9 cellular contexts compared by ENCODE assay signal in the genomic region with DNA sequence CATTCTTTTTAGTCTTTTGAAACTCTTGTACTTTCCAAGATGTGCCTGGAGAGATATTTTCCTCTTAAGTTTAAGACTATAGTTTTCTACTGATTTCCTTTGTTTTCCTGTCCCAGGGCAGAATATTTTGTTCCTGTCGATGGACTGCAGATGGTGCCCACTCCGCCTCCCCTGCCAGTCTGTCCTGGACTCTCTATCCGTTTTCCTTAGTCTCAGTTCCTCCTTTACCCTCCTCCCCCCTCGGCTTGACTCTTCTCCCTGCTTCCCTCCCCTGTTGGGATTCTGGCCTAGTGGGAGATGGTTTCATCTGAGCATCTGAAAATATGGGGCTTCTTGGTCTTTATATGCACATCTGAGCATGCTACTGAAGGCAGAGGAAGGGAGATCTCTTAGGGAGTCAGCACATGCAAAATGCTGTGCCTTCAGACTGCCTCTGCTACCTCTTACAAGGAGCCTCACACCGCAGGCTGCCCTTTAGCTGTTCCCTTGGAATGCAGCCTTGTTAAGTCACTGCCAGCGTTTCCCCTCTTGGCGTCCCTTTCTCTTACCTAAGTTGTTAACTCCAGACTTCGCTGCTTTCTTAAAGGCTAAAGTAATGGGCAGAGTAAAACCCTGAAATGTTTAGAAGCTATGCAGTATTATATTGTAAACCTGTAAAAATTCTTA. TPM values are rescaled to one million over a fixed set of nuclear protein-coding genes. Genes with fewer than 3 reads are reported as not detected.
DNase-seq lines count a peak whose midpoint lies in the region; ATAC-seq and TF ChIP-seq lines count a peak whose summit lies in the region.
"Had no signal": no experiment of that assay in that cellular context is flagged by ENCODE, and none has a peak within 500 bp of the region (broad histone marks: within the 10 kb centered on the region; RNA-seq: fewer than 3 reads in every experiment).

No MANE protein-coding gene starts in this region.

- no peak for DNase-seq in CD14-positive monocyte (ENCODE audit: low spot score)
- DNase-seq in Panc1 (ENCODE audit: low read depth, low spot score) = no peak
- DNase-seq in esophagus muscularis mucosa (ENCODE audit: extremely low spot score) = no peak
- no peak for DNase-seq in trophoblast cell
- no peak for DNase-seq in NCI-H1930 (lab: John Stamatoyannopoulos, UW)
- no peak for DNase-seq in NCI-H187 (lab: John Stamatoyannopoulos, UW)
- no peak for DNase-seq in stimulated activated effector memory CD8-positive, alpha-beta T cell treated with anti-CD3 and anti-CD28 coated beads, Interleukin-12 subunit alpha, Interleukin-12 subunit beta, amount 100 ng/mL, for 72 hours (ENCODE audit: low spot score in 2 of 2)
- DNase-seq: GDM1 had no signal

- peaks cover 41% of the 10 kb centered on the region for H3K4me1 Mint-ChIP-seq in CD14-positive monocyte
- peaks cover 37% of the 10 kb centered on the region for H3K4me1 Mint-ChIP-seq in stimulated activated effector memory CD8-positive, alpha-beta T cell treated with anti-CD3 and anti-CD28 coated beads, Interleukin-12 subunit alpha, Interleukin-12 subunit beta, amount 100 ng/mL, for 72 hours

- H3K14ac ChIP-seq in trophoblast cell (ENCODE audit: low read length) = no peak overlapping the region

- H3K9ac ChIP-seq in trophoblast cell (ENCODE audit: low read length) = no peak overlapping the region

- H3K36me3 Mint-ChIP-seq in CD14-positive monocyte = no peaks in the 10 kb centered on the region
- H3K36me3 Mint-ChIP-seq in stimulated activated effector memory CD8-positive, alpha-beta T cell treated with anti-CD3 and anti-CD28 coated beads, Interleukin-12 subunit alpha, Interleukin-12 subunit beta, amount 100 ng/mL, for 72 hours = no peaks in the 10 kb centered on the region

- H3K79me2 ChIP-seq in trophoblast cell (ENCODE audit: control insufficient read depth, insufficient read depth, low read length, poor library complexity) = no peaks in the 10 kb centered on the region

- CTCF ChIA-PET in Panc1 (lab: Charles Lee) = no interaction called here

- H3K36me3 ChIP-seq in Panc1 (ENCODE audit: control insufficient read depth, insufficient read depth, low read length) = no peaks in the 10 kb centered on the region
- no peaks in the 10 kb centered on the region for H3K36me3 ChIP-seq in esophagus muscularis mucosa
- no peaks in the 10 kb centered on the region for H3K36me3 ChIP-seq in trophoblast cell (ENCODE audit: control insufficient read depth in 1 of 2, insufficient read depth in 2 of 2, low read length in 2 of 2)

- no peak overlapping the region for H2BK5ac ChIP-seq in trophoblast cell (ENCODE audit: low read depth, low read length, poor library complexity)

- POLR2A ChIA-PET in Panc1 (lab: Charles Lee) = no interaction called here

- TF ChIP-seq CTCF in CD14-positive monocyte (IDR thresholded peaks at IDR 0.05) = no peak
- no peak for TF ChIP-seq CTCF in Panc1 (IDR thresholded peaks at IDR 0.05)
- TF ChIP-seq CTCF in esophagus muscularis mucosa (IDR thresholded peaks at IDR 0.05) = no peak

- H3K4ac ChIP-seq in trophoblast cell (ENCODE audit: low read depth, low read length) = no peak overlapping the region

- H4K91ac ChIP-seq in trophoblast cell (ENCODE audit: low read depth, low read length) = no peak overlapping the region

- H3K4me3 ChIP-seq in Panc1 (ENCODE audit: low read depth in 2 of 2, low read length in 2 of 2) = no peak overlapping the region
- peak overlapping the region in 2 of 4 donors; percentile 15 to 18 for H3K4me3 ChIP-seq in esophagus muscularis mucosa
- no peak overlapping the region for H3K4me3 ChIP-seq in trophoblast cell (ENCODE audit: low read depth, low read length)

- no peaks in the 10 kb centered on the region for H3K79me1 ChIP-seq in trophoblast cell (ENCODE audit: low read length)

- no peak overlapping the region for H3K18ac ChIP-seq in trophoblast cell (ENCODE audit: low read length)

- TF ChIP-seq EP300 in esophagus muscularis mucosa (IDR thresholded peaks at IDR 0.05) = no peak

- no peak overlapping the region for H2AFZ ChIP-seq in trophoblast cell (ENCODE audit: insufficient read depth, low read length, poor library complexity)

- H3K27ac ChIP-seq in Panc1 (ENCODE audit: low read length) (no peak overlapping the region), esophagus muscularis mucosa (replicated peaks in 1 of 4) (peak overlapping the region; percentile 71 to 85 (median 81)), trophoblast cell (ENCODE audit: low read depth, low read length) (no peak overlapping the region)

- H3K9me3 Mint-ChIP-seq in CD14-positive monocyte = no peaks in the 10 kb centered on the region
- no peaks in the 10 kb centered on the region for H3K9me3 Mint-ChIP-seq in stimulated activated effector memory CD8-positive, alpha-beta T cell treated with anti-CD3 and anti-CD28 coated beads, Interleukin-12 subunit alpha, Interleukin-12 subunit beta, amount 100 ng/mL, for 72 hours

- intact Hi-C loops in CD14-positive monocyte (cut with micrococcal nuclease) = no loop called here
- intact Hi-C loops in Panc1 (cut with micrococcal nuclease; ENCODE audit: unreplicated experiment) = no loop called here
- intact Hi-C loops in esophagus muscularis mucosa (cut with DNase I) = no loop called here

- H3K23ac ChIP-seq in trophoblast cell (ENCODE audit: low read length) = no peak overlapping the region

- H3K9me3 ChIP-seq in Panc1 (ENCODE audit: control insufficient read depth, insufficient read depth, low read depth, low read length) (no peaks in the 10 kb centered on the region), esophagus muscularis mucosa (no peaks in the 10 kb centered on the region), trophoblast cell (ENCODE audit: insufficient read depth, low read depth, low read length) (no peaks in the 10 kb centered on the region)

- in situ Hi-C loops in Panc1 (cut with HindIII; ENCODE audit: low pct_unique_long_range_greater_than_20kb, low sequenced_read_pairs) = no loop called here

- H2BK12ac ChIP-seq in trophoblast cell (ENCODE audit: low read length) = no peak overlapping the region

- ATAC-seq in Panc1 (0 out of 2 replicates have a peak, but pooled peaks have one; percentile 51), HG03045 (IDR thresholded peaks at IDR 0.05; ENCODE audit: unreplicated experiment) (no peak)
- no peak for ATAC-seq in stimulated activated effector memory CD8-positive, alpha-beta T cell treated with anti-CD3 and anti-CD28 coated beads, Interleukin-12 subunit alpha, Interleukin-12 subunit beta, amount 100 ng/mL, for 72 hours

- peak overlapping the region; percentile 10 for H3K4me2 ChIP-seq in trophoblast cell (ENCODE audit: low read length)

- TF ChIP-seq POLR2A in esophagus muscularis mucosa (IDR thresholded peaks at IDR 0.05; ENCODE audit: low read depth) = no peak

- H3K27me3 ChIP-seq in Panc1 (ENCODE audit: control insufficient read depth, insufficient read depth, low read length) (no peaks in the 10 kb centered on the region), esophagus muscularis mucosa (no peaks in the 10 kb centered on the region), trophoblast cell (ENCODE audit: insufficient read depth, low read length) (no peaks in the 10 kb centered on the region)

- H2BK120ac ChIP-seq in trophoblast cell (ENCODE audit: insufficient read depth, low read length, poor library complexity) = no peak overlapping the region

- no TSS peak for BruUV-seq in Panc1 (replicated peaks; lab: Mats Ljungman, UMichigan)

- WGBS in esophagus muscularis mucosa = 21% methylated on average over 8 of the region's 8 CpGs
- no CpG with 5 or more reads among the region's 8 CpGs for WGBS in trophoblast cell (ENCODE audit: extremely low coverage, insufficient coverage, insufficient read length)

- no peak overlapping the region for H2AK5ac ChIP-seq in trophoblast cell (ENCODE audit: low read length)

- peaks cover 0 to 3% (median 2%) of the 10 kb centered on the region in 3 donors for H3K27me3 Mint-ChIP-seq in CD14-positive monocyte (ENCODE audit: low read depth in 3 of 3)

- H3K4me1 ChIP-seq in Panc1 (ENCODE audit: control insufficient read depth, insufficient read depth, low read length) (no peaks in the 10 kb centered on the region), esophagus muscularis mucosa (peaks cover 97 to 100% (median 99%) of the 10 kb centered on the region in 4 donors), trophoblast cell (ENCODE audit: control insufficient read depth in 1 of 2, insufficient read depth in 2 of 2, low read length in 2 of 2) (peaks cover 17 to 20% of the 10 kb centered on the region in 2 experiments)

- H3K27ac Mint-ChIP-seq in CD14-positive monocyte = peak overlapping the region in 4 of 7 donors; percentile 37 to 80 (median 66)
- no peak overlapping the region for H3K27ac Mint-ChIP-seq in stimulated activated effector memory CD8-positive, alpha-beta T cell treated with anti-CD3 and anti-CD28 coated beads, Interleukin-12 subunit alpha, Interleukin-12 subunit beta, amount 100 ng/mL, for 72 hours

- H3K4me3 Mint-ChIP-seq in CD14-positive monocyte = peak overlapping the region in 1 of 2 donors; percentile 46
- no peak overlapping the region for H3K4me3 Mint-ChIP-seq in stimulated activated effector memory CD8-positive, alpha-beta T cell treated with anti-CD3 and anti-CD28 coated beads, Interleukin-12 subunit alpha, Interleukin-12 subunit beta, amount 100 ng/mL, for 72 hours

- no peak overlapping the region for H4K8ac ChIP-seq in trophoblast cell (ENCODE audit: low read depth, low read length)

- no peak overlapping the region for H4K12ac ChIP-seq in trophoblast cell (ENCODE audit: low read depth, low read length)

RNA-seq across cellular contexts. Expression of a gene that starts 49.6 kb away (rescaled TPM):
- 10 to 100 TPM; 13.5 to 13.8 TPM for polyA plus RNA-seq in CD14-positive monocyte
- 0.28 TPM for total RNA-seq in Panc1 (2021; ENCODE audit: unreplicated experiment)
- polyA plus RNA-seq in Panc1 (2012; ENCODE audit: insufficient read length) = 0.50 TPM
- 10 to 100 TPM; 20.4 to 40.4 (median 35.3) TPM for total RNA-seq in esophagus muscularis mucosa
- 6.9 and 7.5 TPM in 2 replicates for polyA plus RNA-seq in trophoblast cell (2013)

Comparison
In these comparisons a context has a peak if more than half of its experiments do, and no peak if none do; other contexts are left out.
1. H3K27ac ChIP-seq: peak in esophagus muscularis mucosa (4 of 4); none in Panc1 (single experiment) and trophoblast cell (single experiment).
2. RNA of a gene that starts 49.6 kb away (total RNA-seq): 20.4 to 40.4 TPM in esophagus muscularis mucosa; 0.28 TPM in Panc1 (single experiment); every median in the first group is over 10 times any median in the second.